34 cellular contexts compared by ENCODE assay signal in the genomic region with DNA sequence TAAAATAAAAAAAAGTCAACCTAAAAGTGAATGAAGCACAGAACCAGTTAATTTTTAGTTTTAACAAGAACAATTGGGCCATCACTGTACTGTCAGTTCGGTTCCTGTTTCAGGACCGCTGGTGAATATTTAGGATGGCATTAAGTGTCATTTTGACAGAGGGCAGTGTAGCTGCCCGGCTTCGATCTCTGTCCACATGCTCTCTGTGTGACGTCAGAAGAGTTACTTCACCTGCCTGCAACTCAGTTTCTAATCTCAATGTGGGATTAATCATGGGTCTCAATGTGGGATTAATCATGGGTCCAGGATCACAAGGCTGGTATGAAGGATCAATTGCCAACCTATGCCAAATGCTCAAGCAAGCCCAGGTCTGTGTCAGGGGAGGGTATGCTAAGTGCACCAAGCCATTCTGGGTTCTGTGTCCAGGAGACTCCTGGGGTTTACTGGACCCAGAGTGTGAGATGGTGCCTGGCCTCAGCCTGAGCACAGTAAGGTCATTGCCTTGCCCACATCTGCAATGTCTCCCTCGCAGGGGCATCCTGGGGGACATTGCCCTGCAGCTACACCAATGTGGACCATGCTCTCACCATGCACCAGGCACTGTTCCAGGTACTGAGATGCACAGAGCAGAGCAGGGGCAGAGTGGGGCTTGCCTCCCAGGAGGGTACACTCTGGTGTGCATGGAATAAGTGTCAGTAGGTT. TPM values are rescaled to one million over a fixed set of nuclear protein-coding genes. Genes with fewer than 3 reads are reported as not detected.
"Had no signal": no experiment of that assay in that cellular context is flagged by ENCODE, and none has a peak within 500 bp of the region (broad histone marks: within the 10 kb centered on the region; RNA-seq: fewer than 3 reads in every experiment).

No MANE protein-coding gene starts in this region.

- ATAC-seq: naive thymus-derived CD4-positive, alpha-beta T cell; pancreas; sciatic nerve; stimulated activated naive B cell treated with anti-CD40 and anti-IgM and Interleukin-4, amounts not matched to agents 10 μg/mL and 1 μg/mL and 100 μg/mL, for 72 hours had no signal

- DNase-seq: naive thymus-derived CD4-positive, alpha-beta T cell; natural killer cell; nephron progenitor cell; nucleus accumbens; pancreas; retina; spleen; stimulated activated CD4-positive, alpha-beta T cell treated with anti-CD3 and anti-CD28 coated beads, Interleukin-12 subunit alpha, Interleukin-12 subunit beta, amount 100 ng/mL, for 4 hours; stimulated activated CD4-positive, alpha-beta T cell treated with anti-CD3 and anti-CD28 coated beads, Interleukin-1b, Interleukin-23, amount 100 ng/mL, for 48 hours; stimulated activated CD4-positive, alpha-beta T cell treated with anti-CD3 and anti-CD28 coated beads, Interleukin-4, amount 100 ng/mL, for 1 hour; stimulated activated CD4-positive, alpha-beta T cell treated with anti-CD3 and anti-CD28 coated beads, Interleukin-4, amount 100 ng/mL, for 4 hours; stimulated activated CD8-positive, alpha-beta memory T cell treated with anti-CD3 and anti-CD28 coated beads, Interleukin-4, amount 100 ng/mL, for 48 hours; stimulated activated naive B cell treated with anti-CD40 and anti-IgM and Interleukin-4, amounts not matched to agents 10 μg/mL and 1 μg/mL and 100 μg/mL, for 72 hours; stimulated activated naive CD4-positive, alpha-beta T cell treated with Interleukin-2 at 50 U/mL for 16 hours; stomach; thyroid gland; trophoblast cell; upper lobe of left lung; uterus had no signal

- H3K9me3 Mint-ChIP-seq: naive thymus-derived CD4-positive, alpha-beta T cell; natural killer cell; nephron progenitor cell; neural crest cell; stimulated activated naive B cell treated with anti-CD40 and anti-IgM and Interleukin-4, amounts not matched to agents 10 μg/mL and 1 μg/mL and 100 μg/mL, for 72 hours; stimulated activated naive CD8-positive, alpha-beta T cell treated with anti-CD3 and anti-CD28 coated beads, Interleukin-15, Interleukin-2, amounts not matched to agents 100 ng/mL and 50 ng/mL, for 24 hours had no signal

- H3K36me3 ChIP-seq: neutrophil, pancreas, prostate gland, right atrium auricular region, spleen, stomach, thoracic aorta, thyroid gland, tibial nerve, upper lobe of left lung, uterus had no signal

- H3K4me3 ChIP-seq: pancreas, prostate gland, right atrium auricular region, skin epidermis, smooth muscle cell, spleen, stomach, thoracic aorta, thyroid gland, tibial nerve, upper lobe of left lung, uterus had no signal

- H3K9me3 ChIP-seq: neutrophil, pancreas, prostate gland, right atrium auricular region, spleen, stomach, thoracic aorta, thyroid gland, tibial nerve, upper lobe of left lung, uterus had no signal

- H3K36me3 Mint-ChIP-seq: naive thymus-derived CD4-positive, alpha-beta T cell; natural killer cell; stimulated activated naive B cell treated with anti-CD40 and anti-IgM and Interleukin-4, amounts not matched to agents 10 μg/mL and 1 μg/mL and 100 μg/mL, for 72 hours had no signal

- H3K4me2 ChIP-seq: smooth muscle cell had no signal

- H3K4me1 Mint-ChIP-seq: naive thymus-derived CD4-positive, alpha-beta T cell; natural killer cell; neural crest cell; stimulated activated naive B cell treated with anti-CD40 and anti-IgM and Interleukin-4, amounts not matched to agents 10 μg/mL and 1 μg/mL and 100 μg/mL, for 72 hours had no signal

- FAIRE-seq: pancreas had no signal

- H3K27ac ChIP-seq: neutrophil, pancreas, prostate gland, right atrium auricular region, skin epidermis, spleen, thoracic aorta, thyroid gland, tibial nerve, upper lobe of left lung, uterus had no signal

- H3K4me3 Mint-ChIP-seq: naive thymus-derived CD4-positive, alpha-beta T cell; natural killer cell; nephron progenitor cell; neural crest cell; stimulated activated naive B cell treated with anti-CD40 and anti-IgM and Interleukin-4, amounts not matched to agents 10 μg/mL and 1 μg/mL and 100 μg/mL, for 72 hours; stimulated activated naive CD8-positive, alpha-beta T cell treated with anti-CD3 and anti-CD28 coated beads, Interleukin-15, Interleukin-2, amounts not matched to agents 100 ng/mL and 50 ng/mL, for 24 hours had no signal

- H3K4me1 ChIP-seq: pancreas, prostate gland, right atrium auricular region, spleen, tibial nerve, upper lobe of left lung, uterus had no signal

- H3K27ac Mint-ChIP-seq: naive thymus-derived CD4-positive, alpha-beta T cell; natural killer cell; nephron progenitor cell; stimulated activated naive B cell treated with anti-CD40 and anti-IgM and Interleukin-4, amounts not matched to agents 10 μg/mL and 1 μg/mL and 100 μg/mL, for 72 hours; stimulated activated naive CD8-positive, alpha-beta T cell treated with anti-CD3 and anti-CD28 coated beads, Interleukin-15, Interleukin-2, amounts not matched to agents 100 ng/mL and 50 ng/mL, for 24 hours had no signal

- H3K27me3 ChIP-seq: right atrium auricular region, thyroid gland, uterus had no signal

RNA-seq across cellular contexts. Expression of a gene that starts 8.1 kb away (rescaled TPM):
- total RNA-seq: naive thymus-derived CD4-positive, alpha-beta T cell; natural killer cell; omental fat pad; osteocyte; posterior vena cava; pulmonary artery endothelial cell; sciatic nerve; subcutaneous adipose tissue; thoracic aorta; tibial nerve; uterus had no signal
- polyA plus RNA-seq: naive thymus-derived CD4-positive, alpha-beta T cell; smooth muscle cell had no signal
